Comparison of ENCODE assay signal across 14 cellular contexts in genomic region chr2:239271471-239272255, GRCh38.
A peak's percentile ranks its signal among the peaks of the same experiment; 100 is the strongest.
DNase-seq lines count a peak whose midpoint lies in the region; ATAC-seq and TF ChIP-seq lines count a peak whose summit lies in the region.
"Had no signal": no experiment of that assay in that cellular context is flagged by ENCODE, and none has a peak within 500 bp of the region (broad histone marks: within the 10 kb centered on the region; RNA-seq: fewer than 3 reads in every experiment).

No MANE protein-coding gene starts in this region.

- H3K27ac ChIP-seq in BLaER1, result no peak overlapping the region
- H3K27ac ChIP-seq in GM23248, result no peak overlapping the region
- peak overlapping the region; percentile 27 to 86 (median 44) for H3K27ac ChIP-seq in esophagus muscularis mucosa (replicated peaks in 1 of 4)

- H3F3A ChIP-seq in GM23248 (ENCODE audit: insufficient read depth), result peaks cover 22% of the 10 kb centered on the region

- no peaks in the 10 kb centered on the region for H3K36me3 Mint-ChIP-seq in osteocyte (ENCODE audit: unreplicated experiment)
- peaks cover 5% of the 10 kb centered on the region for H3K36me3 Mint-ChIP-seq in activated naive CD8-positive, alpha-beta T cell treated with anti-CD3 and anti-CD28 coated beads, Interleukin-2, amount 50 U/mL, for 24 hours (ENCODE audit: low read depth)

- DNase-seq in GM23248 (peak; percentile 38), esophagus muscularis mucosa (ENCODE audit: extremely low spot score) (no peak), osteocyte (ENCODE audit: extremely low spot score, unreplicated experiment) (no peak), LoVo (ENCODE audit: low spot score) (no peak), H7 (no peak)
- no peak for DNase-seq in activated naive CD8-positive, alpha-beta T cell treated with anti-CD3 and anti-CD28 coated beads, Interleukin-2, amount 50 U/mL, for 24 hours
- DNase-seq in stimulated activated CD4-positive, alpha-beta T cell treated with anti-CD3 and anti-CD28 coated beads, Interleukin-15, amount 100 ng/mL, for 24 hours, result no peak
- DNase-seq: foreskin melanocyte; immature natural killer cell; NCI-H1105; NCI-H226; stimulated activated CD4-positive, alpha-beta T cell treated with anti-CD3 and anti-CD28 coated beads, Interleukin-2, amount 100 ng/mL, for 24 hours had no signal

- H2AFZ ChIP-seq in GM23248, result no peak overlapping the region

- H3K4me1 Mint-ChIP-seq in osteocyte (ENCODE audit: unreplicated experiment), result peaks cover 32% of the 10 kb centered on the region
- H3K4me1 Mint-ChIP-seq in activated naive CD8-positive, alpha-beta T cell treated with anti-CD3 and anti-CD28 coated beads, Interleukin-2, amount 50 U/mL, for 24 hours, result peaks cover 73% of the 10 kb centered on the region

- WGBS in GM23248 (ENCODE audit: low coverage in 1 of 2, low lambda C conversion rate in 2 of 2, missing lambda C conversion rate in 2 of 2), 2 experiments, result 71 to 75% methylated on average over 17 of the region's 17 CpGs
- WGBS in esophagus muscularis mucosa, result 71% methylated on average over 16 of the region's 17 CpGs

- H3K4me1 ChIP-seq in BLaER1 (peaks cover 98% of the 10 kb centered on the region), GM23248 (ENCODE audit: insufficient read depth) (peaks cover 41% of the 10 kb centered on the region), esophagus muscularis mucosa (peaks cover 72 to 100% (median 100%) of the 10 kb centered on the region in 4 donors)

- H3K4me3 ChIP-seq in BLaER1 (no peak overlapping the region), GM23248 (no peak overlapping the region), esophagus muscularis mucosa (no peak overlapping the region), H7 (ENCODE audit: insufficient read depth, low read depth, low read length) (no peak overlapping the region)

- H3K27me3 ChIP-seq in BLaER1 (no peaks in the 10 kb centered on the region), GM23248 (replicated peaks; ENCODE audit: insufficient read depth) (no peaks in the 10 kb centered on the region), esophagus muscularis mucosa (no peaks in the 10 kb centered on the region), H7 (ENCODE audit: control insufficient read depth, insufficient read depth, low read length) (no peaks in the 10 kb centered on the region)

- H3K27ac Mint-ChIP-seq in osteocyte (ENCODE audit: unreplicated experiment), result peak overlapping the region; percentile 12
- H3K27ac Mint-ChIP-seq in activated naive CD8-positive, alpha-beta T cell treated with anti-CD3 and anti-CD28 coated beads, Interleukin-2, amount 50 U/mL, for 24 hours, result no peak overlapping the region
- H3K27ac Mint-ChIP-seq: dendritic cell treated with granulocyte-macrophage colony-stimulating factor and Interleukin-4, amounts not matched to agents 40 ng/mL and 50 ng/mL, for 4 days had no signal

- peaks cover 48% of the 10 kb centered on the region for H3K79me2 ChIP-seq in GM23248 (ENCODE audit: insufficient read depth)

- H3K4me2 ChIP-seq in BLaER1, result peak overlapping the region; percentile 99; the same call in 1 of the 2 replicates
- H3K4me2 ChIP-seq in GM23248 (ENCODE audit: unreplicated experiment), result no peak overlapping the region

- H3K27me3 Mint-ChIP-seq in osteocyte (ENCODE audit: unreplicated experiment), result no peaks in the 10 kb centered on the region
- H3K27me3 Mint-ChIP-seq in activated naive CD8-positive, alpha-beta T cell treated with anti-CD3 and anti-CD28 coated beads, Interleukin-2, amount 50 U/mL, for 24 hours, result peaks cover 16% of the 10 kb centered on the region
- H3K27me3 Mint-ChIP-seq: dendritic cell treated with granulocyte-macrophage colony-stimulating factor and Interleukin-4, amounts not matched to agents 40 ng/mL and 50 ng/mL, for 4 days had no signal

- H4K20me1 ChIP-seq in BLaER1 (peaks cover 100% of the 10 kb centered on the region), GM23248 (ENCODE audit: insufficient read depth) (no peaks in the 10 kb centered on the region)

- H3K9me3 ChIP-seq in BLaER1 (no peaks in the 10 kb centered on the region), GM23248 (ENCODE audit: low read depth) (no peaks in the 10 kb centered on the region), esophagus muscularis mucosa (no peaks in the 10 kb centered on the region)

- in situ Hi-C loops in GM23248 (cut with MboI), result no loop called here

- TF ChIP-seq EP300 in esophagus muscularis mucosa (IDR thresholded peaks at IDR 0.05), result no peak

- H3K9ac ChIP-seq in BLaER1 (no peak overlapping the region), GM23248 (no peak overlapping the region)

- no peaks in the 10 kb centered on the region for H3K9me2 ChIP-seq in GM23248 (ENCODE audit: insufficient read depth)

- H3K36me3 ChIP-seq in BLaER1, result no peaks in the 10 kb centered on the region
- no peaks in the 10 kb centered on the region for H3K36me3 ChIP-seq in GM23248 (ENCODE audit: low read depth)
- no peaks in the 10 kb centered on the region for H3K36me3 ChIP-seq in esophagus muscularis mucosa
- no peaks in the 10 kb centered on the region; the same call in 1 of the 2 replicates for H3K36me3 ChIP-seq in H7 (replicated peaks; ENCODE audit: control insufficient read depth, insufficient read depth, low read length)

- no peak for TF ChIP-seq CTCF in esophagus muscularis mucosa (IDR thresholded peaks at IDR 0.05)
- TF ChIP-seq CTCF in osteocyte (IDR thresholded peaks at IDR 0.05), result no peak

- TF ChIP-seq POLR2A in esophagus muscularis mucosa (IDR thresholded peaks at IDR 0.05; ENCODE audit: low read depth), result no peak

- no peaks in the 10 kb centered on the region for H3K9me3 Mint-ChIP-seq in osteocyte (ENCODE audit: unreplicated experiment)
- no peaks in the 10 kb centered on the region for H3K9me3 Mint-ChIP-seq in activated naive CD8-positive, alpha-beta T cell treated with anti-CD3 and anti-CD28 coated beads, Interleukin-2, amount 50 U/mL, for 24 hours
- H3K9me3 Mint-ChIP-seq: dendritic cell treated with granulocyte-macrophage colony-stimulating factor and Interleukin-4, amounts not matched to agents 40 ng/mL and 50 ng/mL, for 4 days; immature natural killer cell had no signal

- no peak overlapping the region for H3K4me3 Mint-ChIP-seq in osteocyte (ENCODE audit: unreplicated experiment)
- H3K4me3 Mint-ChIP-seq in activated naive CD8-positive, alpha-beta T cell treated with anti-CD3 and anti-CD28 coated beads, Interleukin-2, amount 50 U/mL, for 24 hours, result no peak overlapping the region
- H3K4me3 Mint-ChIP-seq: dendritic cell treated with granulocyte-macrophage colony-stimulating factor and Interleukin-4, amounts not matched to agents 40 ng/mL and 50 ng/mL, for 4 days; immature natural killer cell had no signal

- intact Hi-C loops in esophagus muscularis mucosa (cut with DNase I), result no loop called here

- no peak for ATAC-seq in activated naive CD8-positive, alpha-beta T cell treated with anti-CD3 and anti-CD28 coated beads, Interleukin-2, amount 50 U/mL, for 24 hours

Comparison
In these comparisons a context has a peak if more than half of its experiments do, and no peak if none do; other contexts are left out.
1. H3K27ac ChIP-seq: peak in esophagus muscularis mucosa (4 of 4); none in BLaER1 (single experiment) and GM23248 (single experiment).